ENCODE assay signal across 15 cellular contexts in genomic region chr16:86892509-86892908, GRCh38.
"Had no signal": no experiment of that assay in that cellular context is flagged by ENCODE, and none has a peak within 500 bp of the region (broad histone marks: within the 10 kb centered on the region; RNA-seq: fewer than 3 reads in every experiment).

No MANE protein-coding gene starts in this region.

- H3K4me1 ChIP-seq: ascending aorta, esophagus squamous epithelium, gastroesophageal sphincter, left ventricle myocardium inferior had no signal

- H3K4me3 ChIP-seq: ascending aorta, esophagus squamous epithelium, gastroesophageal sphincter, left ventricle myocardium inferior, skin epidermis had no signal

- H3K27me3 ChIP-seq: ascending aorta had no signal

- ATAC-seq: gastroesophageal sphincter, T-helper 17 cell had no signal

- FAIRE-seq: bronchial epithelial cell, colon, kidney, TTC549 had no signal

- DNase-seq: activated CD4-positive, alpha-beta memory T cell treated with anti-CD3 and anti-CD28 coated beads for 36 hours; activated CD4-positive, CD25-positive, alpha-beta regulatory T cell treated with anti-CD3 and anti-CD28 coated beads, Interleukin-2, amount 50 U/mL, for 72 hours; activated gamma-delta T cell treated with Interleukin-2 at 50 U/mL for 16 hours; activated naive CD8-positive, alpha-beta T cell treated with anti-CD3 and anti-CD28 coated beads for 36 hours; activated T-cell treated with anti-CD3 and anti-CD28 coated beads, Interleukin-2, amount 50 U/mL, for 48 hours; esophagus squamous epithelium; kidney; left ventricle myocardium inferior; T-helper 17 cell had no signal

- H3K27ac ChIP-seq: ascending aorta, esophagus squamous epithelium, gastroesophageal sphincter, left ventricle myocardium inferior, skin epidermis had no signal

- H3K36me3 ChIP-seq: ascending aorta, esophagus squamous epithelium, gastroesophageal sphincter, left ventricle myocardium inferior had no signal

- H3K9me3 ChIP-seq: ascending aorta, esophagus squamous epithelium, gastroesophageal sphincter, left ventricle myocardium inferior had no signal
